10 cellular contexts compared by ENCODE assay signal in genomic region chr3:170469151-170470062, GRCh38.
A peak's percentile ranks its signal among the peaks of the same experiment; 100 is the strongest.
DNase-seq lines count a peak whose midpoint lies in the region; ATAC-seq and TF ChIP-seq lines count a peak whose summit lies in the region.
"Had no signal": no experiment of that assay in that cellular context is flagged by ENCODE, and none has a peak within 500 bp of the region (broad histone marks: within the 10 kb centered on the region; RNA-seq: fewer than 3 reads in every experiment).

No MANE protein-coding gene starts in this region.

- peaks cover 6% of the 10 kb centered on the region for H3K4me1 Mint-ChIP-seq in stimulated activated effector memory CD8-positive, alpha-beta T cell treated with anti-CD3 and anti-CD28 coated beads, Interleukin-12 subunit alpha, Interleukin-12 subunit beta, amount 100 ng/mL, for 72 hours
- H3K4me1 Mint-ChIP-seq: memory B cell had no signal

- no peaks in the 10 kb centered on the region for H3K36me3 Mint-ChIP-seq in stimulated activated effector memory CD8-positive, alpha-beta T cell treated with anti-CD3 and anti-CD28 coated beads, Interleukin-12 subunit alpha, Interleukin-12 subunit beta, amount 100 ng/mL, for 72 hours
- H3K36me3 Mint-ChIP-seq: memory B cell had no signal

- ATAC-seq in stimulated activated effector memory CD8-positive, alpha-beta T cell treated with anti-CD3 and anti-CD28 coated beads, Interleukin-12 subunit alpha, Interleukin-12 subunit beta, amount 100 ng/mL, for 72 hours, result peak; percentile 45
- no peak for ATAC-seq in GM21528 (IDR thresholded peaks at IDR 0.05; ENCODE audit: low FRiP score, unreplicated experiment)
- ATAC-seq: effector memory CD8-positive, alpha-beta T cell had no signal

- no peak overlapping the region for H3K4me3 ChIP-seq in epithelial cell of esophagus (ENCODE audit: low read length)
- H3K4me3 ChIP-seq: SJSA1 had no signal

- TF ChIP-seq CTCF in epithelial cell of esophagus (IDR thresholded peaks at IDR 0.05; ENCODE audit: insufficient read depth, low read depth, low read length, missing control alignments), result no peak
- TF ChIP-seq CTCF in GM20000 (IDR thresholded peaks at IDR 0.05; ENCODE audit: extremely low read depth, missing control alignments), result no peak

- H3K4me3 Mint-ChIP-seq in stimulated activated effector memory CD8-positive, alpha-beta T cell treated with anti-CD3 and anti-CD28 coated beads, Interleukin-12 subunit alpha, Interleukin-12 subunit beta, amount 100 ng/mL, for 72 hours, result no peak overlapping the region
- H3K4me3 Mint-ChIP-seq: effector memory CD8-positive, alpha-beta T cell; memory B cell had no signal

- no peaks in the 10 kb centered on the region for H3K9me3 Mint-ChIP-seq in stimulated activated effector memory CD8-positive, alpha-beta T cell treated with anti-CD3 and anti-CD28 coated beads, Interleukin-12 subunit alpha, Interleukin-12 subunit beta, amount 100 ng/mL, for 72 hours
- H3K9me3 Mint-ChIP-seq: effector memory CD8-positive, alpha-beta T cell; memory B cell had no signal

- no peak overlapping the region for H3K27ac Mint-ChIP-seq in stimulated activated effector memory CD8-positive, alpha-beta T cell treated with anti-CD3 and anti-CD28 coated beads, Interleukin-12 subunit alpha, Interleukin-12 subunit beta, amount 100 ng/mL, for 72 hours
- H3K27ac Mint-ChIP-seq: effector memory CD8-positive, alpha-beta T cell; memory B cell had no signal

- peak; percentile 69 for DNase-seq in GM04503 (ENCODE audit: low read depth)
- peak; percentile 67 for DNase-seq in NCI-H2107 treated with DMSO at 0.1 percent for 48 hours (lab: John Stamatoyannopoulos, UW; ENCODE audit: unreplicated experiment)
- DNase-seq in epithelial cell of esophagus (ENCODE audit: low read depth), result peak; percentile 15
- DNase-seq in stimulated activated effector memory CD8-positive, alpha-beta T cell treated with anti-CD3 and anti-CD28 coated beads, Interleukin-12 subunit alpha, Interleukin-12 subunit beta, amount 100 ng/mL, for 72 hours (ENCODE audit: low spot score in 2 of 2), result no peak
- no peak for DNase-seq in GM20000 (ENCODE audit: low spot score)
- DNase-seq in activated T-cell treated with anti-CD3 and anti-CD28 coated beads for 4 hours, result no peak
- DNase-seq: effector memory CD8-positive, alpha-beta T cell had no signal

Comparison
In these comparisons a context has a peak if more than half of its experiments do, and no peak if none do; other contexts are left out.
1. DNase-seq: peak in GM04503 (single experiment), NCI-H2107 treated with DMSO at 0.1 percent for 48 hours (single experiment) and epithelial cell of esophagus (single experiment); none in stimulated activated effector memory CD8-positive, alpha-beta T cell treated with anti-CD3 and anti-CD28 coated beads, Interleukin-12 subunit alpha, Interleukin-12 subunit beta, amount 100 ng/mL, for 72 hours (0 of 2), GM20000 (single experiment) and activated T-cell treated with anti-CD3 and anti-CD28 coated beads for 4 hours (single experiment).